1 cellular context compared by ENCODE assay signal in genomic region chr1:168637350-168637991, GRCh38.
TF ChIP-seq lines count a peak whose summit lies in the region.

No MANE protein-coding gene starts in this region.

TF ChIP-seq in H1, 55 proteins besides CTCF, POLR2A, EP300 and RAD21:
- TF ChIP-seq E2F6 (IDR thresholded peaks at IDR 0.05) (no peak), MAFK (IDR thresholded peaks at IDR 0.05; ENCODE audit: low read depth, low read length) (no peak), TEAD4 (IDR thresholded peaks at IDR 0.05; ENCODE audit: low read depth, low read length) (peak; percentile 96), ATF3 (IDR thresholded peaks at IDR 0.05; ENCODE audit: insufficient read depth, low read depth, low read length) (no peak), EGR1 (IDR thresholded peaks at IDR 0.05; ENCODE audit: borderline replicate concordance, low read depth, low read length) (no peak), YY1 (IDR thresholded peaks at IDR 0.05; ENCODE audit: low read depth, low read length) (peak; percentile 85), JUN (IDR thresholded peaks at IDR 0.05; ENCODE audit: low read depth, low read length) (no peak)
